In genomic region chr1:18376661-18377060, GRCh38 we compare ENCODE assay signal across 7 cellular contexts.
"Had no signal": no experiment of that assay in that cellular context is flagged by ENCODE, and none has a peak within 500 bp of the region (broad histone marks: within the 10 kb centered on the region; RNA-seq: fewer than 3 reads in every experiment).

No MANE protein-coding gene starts in this region.

- H3K4me1 Mint-ChIP-seq: IgD-negative memory B cell had no signal

- H3K4me3 Mint-ChIP-seq: IgD-negative memory B cell had no signal

- H3K27ac ChIP-seq: HL-60 had no signal

- ATAC-seq: HepG2 had no signal

- H3K36me3 Mint-ChIP-seq: IgD-negative memory B cell had no signal

- FAIRE-seq: HepG2, HTR-8/SVneo had no signal

- H3K27ac Mint-ChIP-seq: IgD-negative memory B cell had no signal

- DNase-seq: IMR-90, KBM-7, KG1 had no signal
